Comparison of ENCODE assay signal across 22 cellular contexts in genomic region chr3:178808748-178809147, GRCh38.
A peak's percentile ranks its signal among the peaks of the same experiment; 100 is the strongest.
DNase-seq lines count a peak whose midpoint lies in the region; ATAC-seq and TF ChIP-seq lines count a peak whose summit lies in the region.
"Had no signal": no experiment of that assay in that cellular context is flagged by ENCODE, and none has a peak within 500 bp of the region (broad histone marks: within the 10 kb centered on the region; RNA-seq: fewer than 3 reads in every experiment).

No MANE protein-coding gene starts in this region.

- H3K36me3 ChIP-seq in SK-N-SH (replicated peaks in 1 of 2; ENCODE audit: control insufficient read depth in 1 of 2, insufficient read depth in 2 of 2, low read length in 1 of 2): no peaks in the 10 kb centered on the region
- H3K36me3 ChIP-seq in Peyer's patch: no peaks in the 10 kb centered on the region
- H3K36me3 ChIP-seq: BE2C had no signal

- no peak for ATAC-seq in HG02973 (IDR thresholded peaks at IDR 0.05; ENCODE audit: unreplicated experiment)
- ATAC-seq: GM12878, GM23338, HCT116 had no signal

- H3K9me3 ChIP-seq in SK-N-SH: no peaks in the 10 kb centered on the region
- no peaks in the 10 kb centered on the region for H3K9me3 ChIP-seq in Peyer's patch
- H3K9me3 ChIP-seq: BE2C had no signal

- no peak overlapping the region for H3K27ac ChIP-seq in SK-N-SH (ENCODE audit: low read depth in 2 of 2, low read length in 1 of 2)
- no peak overlapping the region for H3K27ac ChIP-seq in Peyer's patch

- H3K4me3 ChIP-seq in SK-N-SH (ENCODE audit: low read depth in 2 of 2, low read length in 1 of 2): no peak overlapping the region
- H3K4me3 ChIP-seq in Peyer's patch: no peak overlapping the region
- H3K4me3 ChIP-seq: GM12878, GM23338 had no signal

- 7% methylated on average over 1 of the region's 1 CpG for WGBS in SK-N-SH (ENCODE audit: low lambda C conversion rate)

- DNase-seq in NCI-H2227 treated with DMSO at 0.1 percent for 48 hours (lab: John Stamatoyannopoulos, UW) (peak; percentile 14), NCI-H2227 (lab: John Stamatoyannopoulos, UW; ENCODE audit: unreplicated experiment) (no peak), NCI-H69 (lab: John Stamatoyannopoulos, UW) (peak; percentile 61), SK-N-SH (no peak), HEK293T (ENCODE audit: extremely low spot score) (no peak), Peyer's patch (no peak)
- DNase-seq: 8988T; BE2C; C1 segment of cervical spinal cord; CD4-positive, CD25-positive, alpha-beta regulatory T cell; CD8-positive, alpha-beta memory T cell; COR-L47; DMS 273 treated with DMSO at 0.1 percent for 48 hours; DMS53; DND-41; EL; H7; KBM-7 had no signal

- no peak for TF ChIP-seq RAD21 in SK-N-SH (IDR thresholded peaks at IDR 0.05; ENCODE audit: low read length)

- CTCF ChIA-PET in SK-N-SH (lab: Yijun Ruan, JAX): interaction anchor here (1.0 kb wide), 1 partner anchor 21 kb away, joined by 3 read pairs; no protein-coding TSS in a partner anchor
- CTCF ChIA-PET in HEK293T (lab: Yijun Ruan, JAX): no interaction called here

- no peak overlapping the region for H3K4me2 ChIP-seq in SK-N-SH
- H3K4me2 ChIP-seq: GM23338 had no signal

- no peaks in the 10 kb centered on the region for H3K9me2 ChIP-seq in SK-N-SH

- no peak for TF ChIP-seq POLR2A in Peyer's patch (IDR thresholded peaks at IDR 0.05)

- no peaks in the 10 kb centered on the region for H4K20me1 ChIP-seq in SK-N-SH (ENCODE audit: insufficient read depth)

- no peak for TF ChIP-seq CTCF in SK-N-SH (IDR thresholded peaks at IDR 0.05)
- no peak for TF ChIP-seq CTCF in Peyer's patch (IDR thresholded peaks at IDR 0.05)

- H2AFZ ChIP-seq in SK-N-SH (ENCODE audit: low read depth): no peak overlapping the region
- H2AFZ ChIP-seq: GM23338 had no signal

- TF ChIP-seq EP300 in SK-N-SH (IDR thresholded peaks at IDR 0.05; ENCODE audit: borderline replicate concordance in 1 of 2, low read depth in 1 of 2, low read length in 1 of 2): no peak

- no peak overlapping the region for H3K9ac ChIP-seq in SK-N-SH

- H3K79me2 ChIP-seq in SK-N-SH (ENCODE audit: insufficient read depth): no peaks in the 10 kb centered on the region

- H3K4me1 ChIP-seq in SK-N-SH (ENCODE audit: control insufficient read depth in 1 of 2, insufficient read depth in 2 of 2, low read depth in 1 of 2, low read length in 1 of 2): peaks cover 0 to 4% of the 10 kb centered on the region in 2 experiments; a peak in 1 of 4 replicates
- no peaks in the 10 kb centered on the region for H3K4me1 ChIP-seq in Peyer's patch
- H3K4me1 ChIP-seq: BE2C had no signal

- POLR2A ChIA-PET in SK-N-SH (lab: Yijun Ruan, JAX): no interaction called here
- POLR2A ChIA-PET in HEK293T (lab: Yijun Ruan, JAX): no interaction called here

- H3K27me3 ChIP-seq in SK-N-SH (ENCODE audit: insufficient read depth): no peaks in the 10 kb centered on the region
- no peaks in the 10 kb centered on the region for H3K27me3 ChIP-seq in Peyer's patch
- H3K27me3 ChIP-seq: BE2C had no signal

- no peaks in the 10 kb centered on the region for H3F3A ChIP-seq in SK-N-SH (replicated peaks; ENCODE audit: insufficient read depth)

TF ChIP-seq in SK-N-SH, 30 proteins besides CTCF, POLR2A, EP300 and RAD21:
- TF ChIP-seq GATA2 (CRISPR knock-in tag; IDR thresholded peaks at IDR 0.05): 0 out of 2 replicates have a peak, but pooled peaks have one; percentile 15
- TF ChIP-seq JUND (IDR thresholded peaks at IDR 0.05): no peak

TF ChIP-seq in HEK293T, 16 proteins besides CTCF, POLR2A, EP300 and RAD21:
- TF ChIP-seq SP1 (IDR thresholded peaks at IDR 0.05) (no peak), HDGF (IDR thresholded peaks at IDR 0.05; ENCODE audit: borderline replicate concordance) (no peak), LEF1 (IDR thresholded peaks at IDR 0.05; ENCODE audit: borderline replicate concordance) (no peak), NFRKB (IDR thresholded peaks at IDR 0.05) (no peak), ELF4 (IDR thresholded peaks at IDR 0.05) (no peak), SUZ12 (IDR thresholded peaks at IDR 0.05) (no peak), L3MBTL2 (conservative IDR thresholded peaks at IDR 0.05) (no peak)

Comparison
In these comparisons a context has a peak if more than half of its experiments do, and no peak if none do; other contexts are left out.
1. DNase-seq: peak in NCI-H2227 treated with DMSO at 0.1 percent for 48 hours (single experiment) and NCI-H69 (single experiment); none in NCI-H2227 (single experiment), SK-N-SH (single experiment), HEK293T (single experiment) and Peyer's patch (0 of 3).